ENCODE assay signal across 18 cellular contexts in the genomic region with DNA sequence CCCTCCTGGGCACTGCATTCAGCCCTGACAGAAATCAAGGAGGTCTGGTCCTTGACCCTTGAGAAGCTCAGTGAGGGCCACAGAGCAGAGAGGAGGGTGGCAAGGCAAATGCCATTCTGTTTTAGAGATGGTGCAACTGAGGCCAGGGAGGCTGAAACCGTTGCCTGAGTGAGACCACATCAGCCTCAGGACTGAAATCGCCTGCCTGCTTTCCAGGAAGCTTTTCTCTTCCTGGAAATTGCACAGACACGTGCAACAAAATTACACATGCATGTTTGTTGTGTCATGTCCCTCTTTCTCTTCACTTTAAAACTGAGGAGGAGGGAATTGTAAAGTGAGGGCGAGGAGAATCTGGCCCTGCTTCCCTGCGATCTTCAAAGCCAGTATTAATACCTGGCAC.
A peak's percentile ranks its signal among the peaks of the same experiment; 100 is the strongest.
DNase-seq lines count a peak whose midpoint lies in the region; ATAC-seq and TF ChIP-seq lines count a peak whose summit lies in the region.
"Had no signal": no experiment of that assay in that cellular context is flagged by ENCODE, and none has a peak within 500 bp of the region (broad histone marks: within the 10 kb centered on the region; RNA-seq: fewer than 3 reads in every experiment).

No MANE protein-coding gene starts in this region.

- H3K36me3 ChIP-seq in GM23338 (ENCODE audit: insufficient read depth) = no peaks in the 10 kb centered on the region
- H3K36me3 ChIP-seq in esophagus muscularis mucosa = no peaks in the 10 kb centered on the region
- no peaks in the 10 kb centered on the region for H3K36me3 ChIP-seq in trophoblast cell (ENCODE audit: control insufficient read depth in 1 of 2, insufficient read depth in 2 of 2, low read length in 2 of 2)

- H3K14ac ChIP-seq in trophoblast cell (ENCODE audit: low read length) = no peak overlapping the region

- peaks cover 9% of the 10 kb centered on the region for H3K27me3 Mint-ChIP-seq in GM23338 (ENCODE audit: insufficient read depth, low read depth, poor library complexity)
- H3K27me3 Mint-ChIP-seq in WTC11 (ENCODE audit: low read depth) = peaks cover 20% of the 10 kb centered on the region

- no peak overlapping the region for H3K18ac ChIP-seq in trophoblast cell (ENCODE audit: low read length)

- no peak overlapping the region for H4K12ac ChIP-seq in trophoblast cell (ENCODE audit: low read depth, low read length)

- H3K4me2 ChIP-seq in GM23338 (peak overlapping the region; percentile 66), trophoblast cell (ENCODE audit: low read length) (no peak overlapping the region)
- H3K4me2 ChIP-seq: A549 had no signal

- no peak overlapping the region for H3K4ac ChIP-seq in trophoblast cell (ENCODE audit: low read depth, low read length)

- H3K4me3 Mint-ChIP-seq in GM23338 (peak overlapping the region; percentile 29; the same call in 2 of the 3 replicates), WTC11 (no peak overlapping the region)
- H3K4me3 Mint-ChIP-seq: CD4-positive, alpha-beta T cell had no signal

- no peak overlapping the region for H2AK5ac ChIP-seq in trophoblast cell (ENCODE audit: low read length)

- CTCF ChIA-PET in WTC11 (lab: Charles Lee) = interaction anchor here (1.4 kb wide), 1 partner anchor 70 kb away, joined by 4 read pairs; no protein-coding TSS in a partner anchor

- H4K91ac ChIP-seq in trophoblast cell (ENCODE audit: low read depth, low read length) = no peak overlapping the region

- no peaks in the 10 kb centered on the region; the same call in 2 of the 3 replicates for H3K9me3 Mint-ChIP-seq in GM23338
- H3K9me3 Mint-ChIP-seq in WTC11 = no peaks in the 10 kb centered on the region
- H3K9me3 Mint-ChIP-seq: CD4-positive, alpha-beta T cell had no signal

- TF ChIP-seq POLR2A in esophagus muscularis mucosa (IDR thresholded peaks at IDR 0.05; ENCODE audit: low read depth) = no peak

- no peaks in the 10 kb centered on the region for H3K79me1 ChIP-seq in trophoblast cell (ENCODE audit: low read length)

- no peak overlapping the region for H4K8ac ChIP-seq in trophoblast cell (ENCODE audit: low read depth, low read length)

- H3K4me3 ChIP-seq in GM23338 = 0 out of 2 replicates have a peak overlapping the region, but pooled peaks have one; percentile 0
- H3K4me3 ChIP-seq in esophagus muscularis mucosa = no peak overlapping the region
- no peak overlapping the region for H3K4me3 ChIP-seq in trophoblast cell (ENCODE audit: low read depth, low read length)
- H3K4me3 ChIP-seq: A549, GM23248 had no signal

- H3K9me2 ChIP-seq in GM23338 (ENCODE audit: insufficient read depth) = no peaks in the 10 kb centered on the region

- no peaks in the 10 kb centered on the region for H3K9me3 ChIP-seq in esophagus muscularis mucosa
- no peaks in the 10 kb centered on the region for H3K9me3 ChIP-seq in trophoblast cell (ENCODE audit: insufficient read depth, low read depth, low read length)
- H3K9me3 ChIP-seq: A549, Caco-2 had no signal

- H3K27ac ChIP-seq in GM23338 (ENCODE audit: low read depth) (no peak overlapping the region), esophagus muscularis mucosa (replicated peaks in 1 of 4) (no peak overlapping the region), trophoblast cell (ENCODE audit: low read depth, low read length) (no peak overlapping the region)
- H3K27ac ChIP-seq: 22Rv1, A549, C4-2B, GM23248 had no signal

- POLR2A ChIA-PET in WTC11 (lab: Charles Lee) = no interaction called here

- H3K23ac ChIP-seq in trophoblast cell (ENCODE audit: low read length) = no peak overlapping the region

- no peak for TF ChIP-seq CTCF in GM23338 (conservative IDR thresholded peaks at IDR 0.05; ENCODE audit: low read depth in 2 of 2)
- TF ChIP-seq CTCF in WTC11 (IDR thresholded peaks at IDR 0.05) = no peak
- no peak for TF ChIP-seq CTCF in esophagus muscularis mucosa (IDR thresholded peaks at IDR 0.05)

- no peaks in the 10 kb centered on the region for H3F3A ChIP-seq in GM23338 (replicated peaks; ENCODE audit: low read depth)

- H3K27ac Mint-ChIP-seq in GM23338 (0 out of 2 replicates have a peak overlapping the region, but pooled peaks have one; percentile 23), WTC11 (no peak overlapping the region)
- H3K27ac Mint-ChIP-seq: CD4-positive, alpha-beta T cell had no signal

- H4K20me1 ChIP-seq in GM23338 (replicated peaks; ENCODE audit: insufficient read depth) = no peaks in the 10 kb centered on the region

- TF ChIP-seq EP300 in esophagus muscularis mucosa (IDR thresholded peaks at IDR 0.05) = no peak

- no peak for DNase-seq in GM23338 (ENCODE audit: low spot score)
- no peak for DNase-seq in WTC11 (ENCODE audit: low spot score)
- DNase-seq in esophagus muscularis mucosa (ENCODE audit: extremely low spot score) = peak; percentile 79
- DNase-seq in trophoblast cell = peak; percentile 48 to 66
- no peak for DNase-seq in NCI-H1436 treated with DMSO at 0.1 percent for 48 hours (lab: John Stamatoyannopoulos, UW)
- DNase-seq: AML-193; Caco-2; CD4-positive, alpha-beta T cell; DMS79; GDM1; GM23248; H7 had no signal

- intact Hi-C loops in esophagus muscularis mucosa (cut with DNase I) = no loop called here

- WGBS in esophagus muscularis mucosa = 82% methylated on average over 5 of the region's 5 CpGs
- WGBS in trophoblast cell (ENCODE audit: extremely low coverage, insufficient coverage, insufficient read length) = no CpG with 5 or more reads among the region's 5 CpGs

- H3K79me2 ChIP-seq in GM23338 (replicated peaks; ENCODE audit: insufficient read depth) (no peaks in the 10 kb centered on the region), trophoblast cell (ENCODE audit: control insufficient read depth, insufficient read depth, low read length, poor library complexity) (no peaks in the 10 kb centered on the region)

- H2BK120ac ChIP-seq in trophoblast cell (ENCODE audit: insufficient read depth, low read length, poor library complexity) = no peak overlapping the region

- H2AFZ ChIP-seq in GM23338 = peak overlapping the region; percentile 39; the same call in 1 of the 2 replicates
- H2AFZ ChIP-seq in trophoblast cell (ENCODE audit: insufficient read depth, low read length, poor library complexity) = no peak overlapping the region
- H2AFZ ChIP-seq: GM23248 had no signal

- peaks cover 8% of the 10 kb centered on the region; the same call in 1 of the 2 replicates for H3K27me3 ChIP-seq in GM23338 (ENCODE audit: insufficient read depth)
- H3K27me3 ChIP-seq in esophagus muscularis mucosa = no peaks in the 10 kb centered on the region
- no peaks in the 10 kb centered on the region for H3K27me3 ChIP-seq in trophoblast cell (ENCODE audit: insufficient read depth, low read length)

- no peak overlapping the region for H2BK5ac ChIP-seq in trophoblast cell (ENCODE audit: low read depth, low read length, poor library complexity)

- H2BK12ac ChIP-seq in trophoblast cell (ENCODE audit: low read length) = no peak overlapping the region

- H3K36me3 Mint-ChIP-seq in GM23338 (ENCODE audit: low read depth) (no peaks in the 10 kb centered on the region), WTC11 (no peaks in the 10 kb centered on the region)

- no peak overlapping the region for H3K9ac ChIP-seq in trophoblast cell (ENCODE audit: low read length)
- H3K9ac ChIP-seq: GM23248 had no signal

- H3K4me1 Mint-ChIP-seq in GM23338 = peaks cover 29% of the 10 kb centered on the region
- H3K4me1 Mint-ChIP-seq in WTC11 = peaks cover 23% of the 10 kb centered on the region

- H3K4me1 ChIP-seq in GM23338 (ENCODE audit: insufficient read depth) (peaks cover 17% of the 10 kb centered on the region), esophagus muscularis mucosa (peaks cover 0 to 8% (median 3%) of the 10 kb centered on the region in 4 donors), trophoblast cell (ENCODE audit: control insufficient read depth in 1 of 2, insufficient read depth in 2 of 2, low read length in 2 of 2) (no peaks in the 10 kb centered on the region)
- H3K4me1 ChIP-seq: Caco-2 had no signal

- ATAC-seq in GM23338 (no peak), WTC11 (peak; percentile 53), HG03196 (IDR thresholded peaks at IDR 0.05; ENCODE audit: unreplicated experiment) (no peak), HG02759 (IDR thresholded peaks at IDR 0.05; ENCODE audit: unreplicated experiment) (no peak)
- ATAC-seq: HCT116 had no signal

TF ChIP-seq in WTC11, 78 proteins besides CTCF, POLR2A, EP300 and RAD21 (continues in another document):
- TF ChIP-seq, protein P1, sequence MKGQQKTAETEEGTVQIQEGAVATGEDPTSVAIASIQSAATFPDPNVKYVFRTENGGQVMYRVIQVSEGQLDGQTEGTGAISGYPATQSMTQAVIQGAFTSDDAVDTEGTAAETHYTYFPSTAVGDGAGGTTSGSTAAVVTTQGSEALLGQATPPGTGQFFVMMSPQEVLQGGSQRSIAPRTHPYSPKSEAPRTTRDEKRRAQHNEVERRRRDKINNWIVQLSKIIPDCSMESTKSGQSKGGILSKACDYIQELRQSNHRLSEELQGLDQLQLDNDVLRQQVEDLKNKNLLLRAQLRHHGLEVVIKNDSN (CRISPR knock-in tag; IDR thresholded peaks at IDR 0.05) = no peak
- TF ChIP-seq, protein P2, sequence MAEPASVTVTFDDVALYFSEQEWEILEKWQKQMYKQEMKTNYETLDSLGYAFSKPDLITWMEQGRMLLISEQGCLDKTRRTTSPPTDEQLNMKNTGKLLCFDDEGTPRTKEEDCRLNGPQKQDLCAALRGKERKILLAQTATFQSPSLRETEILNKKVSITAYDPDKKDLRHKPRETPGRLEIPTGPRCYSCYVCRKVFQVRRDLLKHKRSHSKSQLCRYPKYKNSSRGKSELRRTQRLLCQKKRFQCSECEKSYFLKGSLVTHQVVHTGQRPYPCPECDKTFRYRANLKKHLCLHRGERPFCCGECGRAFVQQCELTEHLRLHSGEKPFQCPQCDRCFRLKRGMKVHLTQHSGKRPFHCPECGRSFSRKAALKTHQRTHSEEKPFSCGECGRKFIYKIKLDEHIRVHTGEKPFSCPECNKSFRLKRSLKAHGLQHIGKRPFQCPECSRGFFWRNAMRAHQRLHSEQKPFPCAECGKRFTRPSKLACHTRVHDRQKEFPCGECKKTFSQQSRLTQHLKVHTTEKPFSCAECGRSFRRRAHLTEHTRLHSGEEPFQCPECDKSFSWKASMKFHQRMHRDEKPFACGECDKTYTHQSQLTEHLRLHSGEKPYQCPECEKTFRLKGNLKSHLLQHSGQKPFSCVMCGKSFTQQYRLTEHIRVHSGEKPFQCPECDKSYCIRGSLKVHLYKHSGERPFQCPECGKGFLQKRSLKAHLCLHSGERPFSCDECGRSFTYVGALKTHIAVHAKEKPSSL (CRISPR knock-in tag; conservative IDR thresholded peaks at IDR 0.05) = no peak

Comparison
In these comparisons a context has a peak if more than half of its experiments do, and no peak if none do; other contexts are left out.
1. DNase-seq: peak in esophagus muscularis mucosa (single experiment) and trophoblast cell (2 of 2); none in GM23338 (single experiment), WTC11 (single experiment) and NCI-H1436 treated with DMSO at 0.1 percent for 48 hours (single experiment).